Comparison of ENCODE assay signal across 18 cellular contexts in genomic region chr11:8271106-8271886, GRCh38. TPM values are rescaled to one million over a fixed set of nuclear protein-coding genes. Genes with fewer than 3 reads are reported as not detected.
"Had no signal": no experiment of that assay in that cellular context is flagged by ENCODE, and none has a peak within 500 bp of the region (broad histone marks: within the 10 kb centered on the region; RNA-seq: fewer than 3 reads in every experiment).

No MANE protein-coding gene starts in this region.

- H3K9me3 ChIP-seq: tibial nerve, uterus had no signal

- ATAC-seq: activated CD8-positive, alpha-beta T cell treated with anti-CD3 and anti-CD28 coated beads, Interleukin-2, amount 10 ng/mL, durations not matched to agents 7 days and 5 days; left lobe of liver had no signal

- H3K36me3 ChIP-seq: cardiac muscle cell, tibial nerve, uterus had no signal

- H3K4me3 ChIP-seq: cardiac muscle cell, tibial nerve, uterus had no signal

- DNase-seq: activated CD4-positive, alpha-beta T cell treated with anti-CD3 and anti-CD28 coated beads, Interleukin-2, amount 10 ng/mL, durations not matched to agents 7 days and 5 days; activated CD4-positive, CD25-positive, alpha-beta regulatory T cell; activated CD8-positive, alpha-beta T cell treated with anti-CD3 and anti-CD28 coated beads, Interleukin-2, amount 10 ng/mL, durations not matched to agents 7 days and 5 days; activated naive CD4-positive, alpha-beta T cell; activated naive CD8-positive, alpha-beta T cell treated with anti-CD3 and anti-CD28 coated beads for 36 hours; amniotic stem cell; erythroblast; kidney; midbrain; nucleus accumbens; retina had no signal

- H3K27ac ChIP-seq: cardiac muscle cell, tibial nerve, uterus had no signal

RNA-seq across cellular contexts. Expression of gene LMO1, which starts 7.6 kb away (rescaled TPM):
- total RNA-seq: activated CD4-positive, alpha-beta T cell treated with anti-CD3 and anti-CD28 coated beads, Interleukin-2, amount 10 ng/mL, durations not matched to agents 7 days and 5 days; activated CD8-positive, alpha-beta T cell treated with anti-CD3 and anti-CD28 coated beads, Interleukin-2, amount 10 ng/mL, durations not matched to agents 7 days and 5 days; activated naive CD8-positive, alpha-beta T cell treated with anti-CD3 and anti-CD28 coated beads for 36 hours; dermis microvascular lymphatic vessel endothelial cell; kidney; left lobe of liver; lung microvascular endothelial cell; skeletal muscle tissue; tibial nerve; uterus had no signal
